ENCODE assay signal across 25 cellular contexts in genomic region chr5:32869216-32869615, GRCh38.
DNase-seq lines count a peak whose midpoint lies in the region; ATAC-seq and TF ChIP-seq lines count a peak whose summit lies in the region.
"Had no signal": no experiment of that assay in that cellular context is flagged by ENCODE, and none has a peak within 500 bp of the region (broad histone marks: within the 10 kb centered on the region; RNA-seq: fewer than 3 reads in every experiment).

No MANE protein-coding gene starts in this region.

- no peaks in the 10 kb centered on the region for H3K4me1 ChIP-seq in adipocyte (ENCODE audit: control insufficient read depth, insufficient read depth, low read length)
- H3K4me1 ChIP-seq: A549, adrenal gland, heart right ventricle, upper lobe of right lung had no signal

- H3K36me3 ChIP-seq in adipocyte (ENCODE audit: control insufficient read depth, insufficient read depth, low read length, severe bottlenecking), result no peaks in the 10 kb centered on the region
- H3K36me3 ChIP-seq: adrenal gland, heart right ventricle, SJSA1, upper lobe of right lung had no signal

- H3K9ac ChIP-seq in adipocyte (ENCODE audit: low read length), result no peak overlapping the region

- no peaks in the 10 kb centered on the region for H3K27me3 ChIP-seq in adipocyte (replicated peaks; ENCODE audit: control insufficient read depth, insufficient read depth, low read length)
- H3K27me3 ChIP-seq: adrenal gland, heart right ventricle, SJSA1, upper lobe of right lung had no signal

- peaks cover 21% of the 10 kb centered on the region for H3K9me3 ChIP-seq in adipocyte (ENCODE audit: control insufficient read depth, low read length)
- H3K9me3 ChIP-seq: adrenal gland, SJSA1 had no signal

- ATAC-seq in GM19452 (IDR thresholded peaks at IDR 0.05; ENCODE audit: unreplicated experiment), result no peak
- ATAC-seq: A549; activated T-cell treated with anti-CD3 and anti-CD28 coated beads, Interleukin-2, amount 50 U/mL, for 4 hours; heart right ventricle; naive thymus-derived CD8-positive, alpha-beta T cell; upper lobe of right lung had no signal

- no peak overlapping the region for H3K4me3 ChIP-seq in adipocyte (ENCODE audit: low read length)
- H3K4me3 ChIP-seq: A549, adrenal gland, heart right ventricle, SJSA1, smooth muscle cell, upper lobe of right lung had no signal

- peak; percentile 28 for DNase-seq in AG09319 (ENCODE audit: extremely low read depth, low read depth)
- peak; percentile 90 for DNase-seq in HS-5 (ENCODE audit: low read depth)
- peak; percentile 36 for DNase-seq in adipocyte (ENCODE audit: low read depth)
- peak; percentile 40 for DNase-seq in glomerular visceral epithelial cell (ENCODE audit: extremely low spot score)
- no peak for DNase-seq in Ammon's horn (ENCODE audit: low spot score)
- DNase-seq in medulla oblongata (ENCODE audit: extremely low spot score), result no peak
- no peak for DNase-seq in inferior parietal cortex (ENCODE audit: extremely low spot score)
- DNase-seq: activated naive CD4-positive, alpha-beta T cell; activated T-cell treated with anti-CD3 and anti-CD28 coated beads, Interleukin-2, amount 50 U/mL, for 4 hours; adrenal gland; Calu3; caudate nucleus; DND-41; heart right ventricle; MM.1S; naive thymus-derived CD8-positive, alpha-beta T cell; NCI-H1436; NCI-H526; stimulated activated CD4-positive, alpha-beta T cell treated with anti-CD3 and anti-CD28 coated beads, Interleukin-2, amount 100 ng/mL, for 24 hours; substantia nigra; upper lobe of right lung had no signal

- no peak for TF ChIP-seq CTCF in AG09319 (IDR thresholded peaks at IDR 0.05; ENCODE audit: low read depth, low read length)

Comparison
In these comparisons a context has a peak if more than half of its experiments do, and no peak if none do; other contexts are left out.
1. DNase-seq: peak in AG09319 (single experiment), HS-5 (single experiment), adipocyte (single experiment) and glomerular visceral epithelial cell (single experiment); none in Ammon's horn (single experiment), medulla oblongata (single experiment) and inferior parietal cortex (single experiment).